In genomic region chr10:17287151-17287550, GRCh38 we compare ENCODE assay signal across 2 cellular contexts.
TF ChIP-seq lines count a peak whose summit lies in the region.

No MANE protein-coding gene starts in this region.

TF ChIP-seq in GM23338, 12 proteins besides CTCF, POLR2A, EP300 and RAD21:
- no peak for TF ChIP-seq NANOG (IDR thresholded peaks at IDR 0.05; ENCODE audit: borderline replicate concordance)
- no peak for TF ChIP-seq ETS1 (IDR thresholded peaks at IDR 0.05)
- TF ChIP-seq ZNF114 (CRISPR knock-in tag; IDR thresholded peaks at IDR 0.05): no peak
- TF ChIP-seq ZNF331 (CRISPR knock-in tag; IDR thresholded peaks at IDR 0.05; ENCODE audit: low read depth): no peak
- TF ChIP-seq STAT1 (IDR thresholded peaks at IDR 0.05; ENCODE audit: unreplicated experiment): no peak
- TF ChIP-seq CREB1 (CRISPR knock-in tag; IDR thresholded peaks at IDR 0.05; ENCODE audit: low read depth): no peak
- TF ChIP-seq ZNF462 (CRISPR knock-in tag; IDR thresholded peaks at IDR 0.05): no peak
- TF ChIP-seq EZH2phosphoT487 (IDR thresholded peaks at IDR 0.05; ENCODE audit: unreplicated experiment): no peak
- no peak for TF ChIP-seq JUNB (IDR thresholded peaks at IDR 0.05; ENCODE audit: unreplicated experiment)
- TF ChIP-seq REST (IDR thresholded peaks at IDR 0.05; ENCODE audit: unreplicated experiment): no peak
- TF ChIP-seq EZH2 (IDR thresholded peaks at IDR 0.05; ENCODE audit: low read depth, unreplicated experiment): no peak
- no peak for TF ChIP-seq POLR2AphosphoS5 (IDR thresholded peaks at IDR 0.05; ENCODE audit: low read depth)

TF ChIP-seq in K562, 482 proteins besides CTCF, POLR2A, EP300 and RAD21:
- TF ChIP-seq TAF1 (IDR thresholded peaks at IDR 0.05; ENCODE audit: control insufficient read depth, extremely low read depth, insufficient read depth, low read length, severe bottlenecking): no peak
- TF ChIP-seq CEBPB (tag; IDR thresholded peaks at IDR 0.05): peak; percentile 35; the same call in 1 of the 2 replicates
